ENCODE assay signal across 17 cellular contexts in the genomic region with DNA sequence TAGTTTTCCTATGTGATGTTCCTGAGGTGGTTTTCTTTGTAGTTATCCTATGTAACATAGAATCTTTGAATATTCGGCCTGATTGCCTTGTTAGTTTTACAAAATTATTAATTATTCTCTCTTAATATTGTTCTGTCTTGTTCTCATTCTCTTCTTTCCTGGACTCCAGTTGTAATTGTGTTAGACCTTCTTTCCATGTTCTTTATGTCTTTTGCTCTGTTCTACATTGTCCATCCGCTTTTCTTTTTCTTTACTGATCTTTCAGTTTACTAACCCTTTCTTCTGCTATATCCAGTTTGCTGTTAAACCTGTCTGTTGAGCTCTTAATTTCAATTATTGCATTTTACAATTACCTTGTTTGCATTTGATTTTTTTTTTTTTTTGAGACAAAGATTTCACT.
DNase-seq lines count a peak whose midpoint lies in the region; TF ChIP-seq lines count a peak whose summit lies in the region.
"Had no signal": no experiment of that assay in that cellular context is flagged by ENCODE, and none has a peak within 500 bp of the region (broad histone marks: within the 10 kb centered on the region; RNA-seq: fewer than 3 reads in every experiment).

No MANE protein-coding gene starts in this region.

- H3K4me3 ChIP-seq in Caco-2 (ENCODE audit: low read depth, low read length) (no peak overlapping the region), astrocyte of the spinal cord (ENCODE audit: low read depth, low read length) (no peak overlapping the region), tibial artery (no peak overlapping the region)
- H3K4me3 ChIP-seq: BLaER1, GM23338 had no signal

- intact Hi-C loops in Caco-2 (cut with micrococcal nuclease; ENCODE audit: unreplicated experiment) = no loop called here
- intact Hi-C loops in tibial artery (cut with DNase I; ENCODE audit: low total_unique reads) = no loop called here

- no peaks in the 10 kb centered on the region for H3K27me3 Mint-ChIP-seq in Caco-2 (ENCODE audit: insufficient read depth, unreplicated experiment)

- H3K27ac ChIP-seq in tibial artery = no peak overlapping the region
- H3K27ac ChIP-seq: BLaER1 had no signal

- in situ Hi-C loops in ACHN (cut with HindIII; ENCODE audit: low pct_ligation_motif_present, low pct_unique_long_range_greater_than_20kb, low sequenced_read_pairs) (no loop called here), astrocyte of the spinal cord (cut with HindIII; ENCODE audit: low sequenced_read_pairs) (no loop called here)

- H3K27me3 ChIP-seq in Caco-2 (replicated peaks; ENCODE audit: control insufficient read depth, insufficient read depth, low read length) = no peaks in the 10 kb centered on the region
- no peaks in the 10 kb centered on the region for H3K27me3 ChIP-seq in tibial artery
- H3K27me3 ChIP-seq: BLaER1 had no signal

- H3K4me3 Mint-ChIP-seq in Caco-2 (ENCODE audit: unreplicated experiment) = no peak overlapping the region
- H3K4me3 Mint-ChIP-seq: CD14-positive monocyte; CD8-positive, alpha-beta T cell; GM23338 had no signal

- no peaks in the 10 kb centered on the region for H3K4me1 ChIP-seq in Caco-2
- H3K4me1 ChIP-seq in tibial artery = no peaks in the 10 kb centered on the region

- H3K36me3 ChIP-seq in Caco-2 (ENCODE audit: control insufficient read depth, insufficient read depth, low read length) = no peaks in the 10 kb centered on the region
- no peaks in the 10 kb centered on the region for H3K36me3 ChIP-seq in tibial artery
- H3K36me3 ChIP-seq: BLaER1 had no signal

- H3K9me3 ChIP-seq in Caco-2 = 0 out of 2 replicates have a peak, but pooled peaks cover 3% of the 10 kb centered on the region
- no peaks in the 10 kb centered on the region for H3K9me3 ChIP-seq in tibial artery

- peak; percentile 7 for DNase-seq in ACHN
- no peak for DNase-seq in Caco-2
- no peak for DNase-seq in HEK293T (ENCODE audit: extremely low spot score)
- DNase-seq in astrocyte of the spinal cord (ENCODE audit: low read depth, low spot score) = peak; percentile 16
- DNase-seq in RKO (ENCODE audit: low spot score) = no peak
- DNase-seq in mesenteric fat pad (ENCODE audit: low spot score) = no peak
- no peak for DNase-seq in tibial artery
- DNase-seq: CD8-positive, alpha-beta T cell; DMS79 treated with DMSO at 0.1 percent for 48 hours; GF-D8; HCEC 1CT; IMR-90; Kasumi-1; KG1 had no signal

- TF ChIP-seq CTCF in Caco-2 (IDR thresholded peaks at IDR 0.05; ENCODE audit: insufficient read depth in 1 of 2, low read depth in 1 of 2, low read length in 1 of 2, severe bottlenecking in 1 of 2, unreplicated experiment in 1 of 2) (no peak), astrocyte of the spinal cord (IDR thresholded peaks at IDR 0.05; ENCODE audit: low read depth, low read length) (no peak), tibial artery (IDR thresholded peaks at IDR 0.05) (no peak)

- H3K27ac Mint-ChIP-seq in Caco-2 (ENCODE audit: unreplicated experiment) = peak overlapping the region; percentile 26
- H3K27ac Mint-ChIP-seq: CD8-positive, alpha-beta T cell; GM23338 had no signal

- no peaks in the 10 kb centered on the region for H3K4me1 Mint-ChIP-seq in Caco-2 (ENCODE audit: low read depth, unreplicated experiment)
- H3K4me1 Mint-ChIP-seq: CD14-positive monocyte had no signal

- BruUV-seq in Caco-2 (replicated peaks; lab: Mats Ljungman, UMichigan) = no TSS peak

- H3K36me3 Mint-ChIP-seq in Caco-2 (ENCODE audit: insufficient read depth, unreplicated experiment) = peaks cover 13% of the 10 kb centered on the region

- CTCF ChIA-PET in Caco-2 (lab: Charles Lee) = interaction anchor here (0.6 kb wide), 1 partner anchor 498 kb away, joined by 3 read pairs; no protein-coding TSS in a partner anchor
- CTCF ChIA-PET in HEK293T (lab: Yijun Ruan, JAX) = no interaction called here

- peaks cover 11% of the 10 kb centered on the region for H3K9me3 Mint-ChIP-seq in Caco-2 (ENCODE audit: unreplicated experiment)

- POLR2A ChIA-PET in Caco-2 (lab: Charles Lee) = no interaction called here
- POLR2A ChIA-PET in HEK293T (lab: Yijun Ruan, JAX) = no interaction called here

TF ChIP-seq in HEK293T, 16 proteins besides CTCF, POLR2A, EP300 and RAD21:
- TF ChIP-seq HDGF (IDR thresholded peaks at IDR 0.05; ENCODE audit: borderline replicate concordance) = no peak
- TF ChIP-seq ZNF384 (IDR thresholded peaks at IDR 0.05) = peak; percentile 68

Comparison
In these comparisons a context has a peak if more than half of its experiments do, and no peak if none do; other contexts are left out.
1. DNase-seq: peak in ACHN (single experiment) and astrocyte of the spinal cord (single experiment); none in Caco-2 (0 of 2), HEK293T (single experiment), RKO (single experiment), mesenteric fat pad (single experiment) and tibial artery (0 of 2).